35 cellular contexts compared by ENCODE assay signal in the genomic region with DNA sequence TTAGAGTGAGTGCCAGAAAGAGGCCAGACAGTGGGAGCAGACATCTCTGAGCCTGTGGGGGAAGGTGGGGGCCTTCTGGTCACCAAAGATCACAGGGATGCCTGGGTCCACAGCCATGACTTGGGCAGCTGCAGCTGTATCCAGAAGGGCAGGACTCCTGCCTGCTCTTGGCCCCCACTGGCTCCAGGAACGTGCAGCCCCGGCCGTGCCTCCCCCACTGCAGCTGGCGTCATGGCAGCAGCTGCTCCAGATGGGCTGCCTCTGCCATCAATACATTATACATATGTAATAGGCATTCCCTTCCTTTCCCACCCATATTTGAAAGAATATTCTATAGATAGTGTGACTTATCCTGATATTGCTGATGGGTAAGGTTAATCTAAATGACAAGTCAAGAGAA.
"Had no signal": no experiment of that assay in that cellular context is flagged by ENCODE, and none has a peak within 500 bp of the region (broad histone marks: within the 10 kb centered on the region; RNA-seq: fewer than 3 reads in every experiment).

No MANE protein-coding gene starts in this region.

- H3K9me3 ChIP-seq: MG63 had no signal

- H3K36me3 ChIP-seq: MG63 had no signal

- H3K4me3 ChIP-seq: MG63 had no signal

- H3K27me3 ChIP-seq: MG63 had no signal

- DNase-seq: Karpas-422, Kasumi-1, MG63, MM.1S, MV-4-11, NCI-H1048, NCI-H1092, NCI-H1092 treated with DMSO at 0.1 percent for 48 hours, NCI-H1105, NCI-H1105 treated with DMSO at 0.1 percent for 48 hours, NCI-H1417, NCI-H1417 treated with DMSO at 0.1 percent for 48 hours, NCI-H1436, NCI-H1436 treated with DMSO at 0.1 percent for 48 hours, NCI-H146, NCI-H1694, NCI-H1694 treated with DMSO at 0.1 percent for 48 hours, NCI-H187, NCI-H187 treated with DMSO at 0.1 percent for 48 hours, NCI-H1930, NCI-H2029, NCI-H2029 treated with DMSO at 0.1 percent for 48 hours, NCI-H2081, NCI-H2081 treated with DMSO at 0.1 percent for 48 hours, NCI-H2107, NCI-H2171, NCI-H2171 treated with DMSO at 0.1 percent for 48 hours, NCI-H2227 treated with DMSO at 0.1 percent for 48 hours, NCI-H226, NCI-H345, NCI-H446, NCI-H446 treated with DMSO at 0.1 percent for 48 hours, NCI-H510A, NCI-H510A treated with DMSO at 0.1 percent for 48 hours, NCI-H524 had no signal
